In the genomic region with DNA sequence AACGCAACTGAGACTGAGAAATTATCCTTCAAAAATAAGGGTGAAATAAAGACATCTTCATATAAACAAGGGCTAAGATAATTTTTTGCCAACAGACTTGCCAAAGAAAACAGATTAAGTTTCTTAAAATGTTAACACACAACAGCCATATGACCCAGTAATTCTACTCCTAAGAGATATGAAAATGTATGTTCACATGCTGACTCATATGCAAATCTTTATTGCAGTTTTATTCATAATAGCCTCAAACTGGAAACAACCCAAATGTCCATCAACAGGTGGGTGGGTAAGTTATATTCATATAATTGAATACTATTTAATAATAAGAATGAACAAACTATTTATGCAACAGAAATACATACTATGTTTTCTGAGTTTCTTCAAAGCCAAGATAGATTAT, we compare ENCODE assay signal across 21 cellular contexts.
DNase-seq lines count a peak whose midpoint lies in the region; ATAC-seq and TF ChIP-seq lines count a peak whose summit lies in the region.
"Had no signal": no experiment of that assay in that cellular context is flagged by ENCODE, and none has a peak within 500 bp of the region (broad histone marks: within the 10 kb centered on the region; RNA-seq: fewer than 3 reads in every experiment).

No MANE protein-coding gene starts in this region.

- no peak overlapping the region for H3K27ac ChIP-seq in neuronal stem cell (replicated peaks; ENCODE audit: low read length)
- H3K27ac ChIP-seq: C4-2B, testis, vagina had no signal

- H3K4me3 Mint-ChIP-seq in natural killer cell treated with Interleukin-12 subunit alpha and Interleukin-12 subunit beta and Interleukin-15 and Interleukin-18, amount 100 ng/mL, for 72 hours, result peak overlapping the region; percentile 23
- H3K4me3 Mint-ChIP-seq in natural killer cell, result no peak overlapping the region
- H3K4me3 Mint-ChIP-seq: activated naive CD4-positive, alpha-beta T cell treated with anti-CD3 and anti-CD28 coated beads, Interleukin-2, amount 10 ng/mL, durations not matched to agents 7 days and 5 days had no signal

- H2BK5ac ChIP-seq in neuronal stem cell (ENCODE audit: low read length), result no peak overlapping the region

- intact Hi-C loops in natural killer cell (cut with micrococcal nuclease), result no loop called here

- H3K27me3 Mint-ChIP-seq in natural killer cell treated with Interleukin-12 subunit alpha and Interleukin-12 subunit beta and Interleukin-15 and Interleukin-18, amount 100 ng/mL, for 72 hours, result no peaks in the 10 kb centered on the region
- H3K27me3 Mint-ChIP-seq in natural killer cell (ENCODE audit: low read depth in 2 of 2), result no peaks in the 10 kb centered on the region
- H3K27me3 Mint-ChIP-seq: activated naive CD4-positive, alpha-beta T cell treated with anti-CD3 and anti-CD28 coated beads, Interleukin-2, amount 10 ng/mL, durations not matched to agents 7 days and 5 days had no signal

- no peak overlapping the region for H2AK5ac ChIP-seq in neuronal stem cell (ENCODE audit: low read depth, low read length)

- no peaks in the 10 kb centered on the region for H3K79me1 ChIP-seq in neuronal stem cell (ENCODE audit: low read depth, low read length)

- no peak overlapping the region for H3K23ac ChIP-seq in neuronal stem cell (ENCODE audit: low read depth, low read length, poor library complexity)

- no peak for DNase-seq in natural killer cell treated with Interleukin-12 subunit alpha and Interleukin-12 subunit beta and Interleukin-15 and Interleukin-18, amount 100 ng/mL, for 72 hours (ENCODE audit: low spot score)
- no peak for DNase-seq in natural killer cell
- DNase-seq in RKO (ENCODE audit: low spot score), result peak; percentile 8
- peak; percentile 26 for DNase-seq in epithelial cell of esophagus (ENCODE audit: low read depth)
- no peak for DNase-seq in SKM-1 treated with dmso at 0.1 percent for 144 hours (lab: John Stamatoyannopoulos, UW; ENCODE audit: unreplicated experiment)
- no peak for DNase-seq in neuronal stem cell (ENCODE audit: low spot score)
- DNase-seq: activated CD4-positive, alpha-beta T cell treated with anti-CD3 and anti-CD28 coated beads, Interleukin-2, amount 50 U/mL, for 1 hour; activated naive CD4-positive, alpha-beta T cell treated with anti-CD3 and anti-CD28 coated beads, Interleukin-2, amount 10 ng/mL, durations not matched to agents 7 days and 5 days; effector CD8-positive, alpha-beta T cell; glutamatergic neuron; KG1; kidney glomerular epithelial cell; NCI-H187 treated with DMSO at 0.1 percent for 48 hours; NCI-H748 treated with DMSO at 0.1 percent for 48 hours; OCI-M1; SHP77; testis had no signal

- H3K9me3 Mint-ChIP-seq in natural killer cell treated with Interleukin-12 subunit alpha and Interleukin-12 subunit beta and Interleukin-15 and Interleukin-18, amount 100 ng/mL, for 72 hours, result no peaks in the 10 kb centered on the region
- no peaks in the 10 kb centered on the region for H3K9me3 Mint-ChIP-seq in natural killer cell
- H3K9me3 Mint-ChIP-seq: activated naive CD4-positive, alpha-beta T cell treated with anti-CD3 and anti-CD28 coated beads, Interleukin-2, amount 10 ng/mL, durations not matched to agents 7 days and 5 days had no signal

- no peaks in the 10 kb centered on the region for H3K27me3 ChIP-seq in neuronal stem cell (ENCODE audit: control insufficient read depth in 3 of 3, insufficient read depth in 3 of 3, low read depth in 1 of 3, low read length in 3 of 3)
- H3K27me3 ChIP-seq: testis, vagina had no signal

- H2BK15ac ChIP-seq in neuronal stem cell (ENCODE audit: low read length), result no peak overlapping the region

- WGBS in neuronal stem cell (ENCODE audit: extremely low coverage in 2 of 2, insufficient read length in 2 of 2, insufficient replicate concordance in 1 of 2), 2 donors, result no CpG with 5 or more reads among the region's 1 CpG

- no peaks in the 10 kb centered on the region for H3K4me1 ChIP-seq in neuronal stem cell (ENCODE audit: control insufficient read depth in 2 of 2, insufficient read depth in 1 of 2, low read depth in 1 of 2, low read length in 2 of 2)
- H3K4me1 ChIP-seq: testis, vagina had no signal

- H2BK120ac ChIP-seq in neuronal stem cell (ENCODE audit: low read depth, low read length), result no peak overlapping the region

- TF ChIP-seq CTCF in natural killer cell (IDR thresholded peaks at IDR 0.05) (no peak), epithelial cell of esophagus (IDR thresholded peaks at IDR 0.05; ENCODE audit: insufficient read depth, low read depth, low read length, missing control alignments) (no peak)

- no peak overlapping the region for H2BK12ac ChIP-seq in neuronal stem cell (ENCODE audit: low read length)

- H3K36me3 Mint-ChIP-seq in natural killer cell treated with Interleukin-12 subunit alpha and Interleukin-12 subunit beta and Interleukin-15 and Interleukin-18, amount 100 ng/mL, for 72 hours, result peaks cover 10% of the 10 kb centered on the region
- H3K36me3 Mint-ChIP-seq in natural killer cell, result peaks cover 11% of the 10 kb centered on the region

- no peak overlapping the region for H3K4me2 ChIP-seq in neuronal stem cell (ENCODE audit: insufficient read depth, low read length, poor library complexity, severe bottlenecking)

- no peak overlapping the region for H3K9ac ChIP-seq in neuronal stem cell (ENCODE audit: low read depth, low read length, poor library complexity)

- peaks cover 0 to 78% of the 10 kb centered on the region in 2 donors for H3K36me3 ChIP-seq in neuronal stem cell (replicated peaks in 1 of 2; ENCODE audit: control insufficient read depth in 2 of 2, insufficient read depth in 2 of 2, low read length in 2 of 2)

- no peak overlapping the region for H3K4ac ChIP-seq in neuronal stem cell (ENCODE audit: low read length)

- H4K91ac ChIP-seq in neuronal stem cell (ENCODE audit: low read depth, low read length, poor library complexity), result no peak overlapping the region

- peaks cover 4 to 14% of the 10 kb centered on the region in 2 donors for H3K4me1 Mint-ChIP-seq in natural killer cell treated with Interleukin-12 subunit alpha and Interleukin-12 subunit beta and Interleukin-15 and Interleukin-18, amount 100 ng/mL, for 72 hours (ENCODE audit: low read depth in 2 of 2)
- H3K4me1 Mint-ChIP-seq in natural killer cell, result peaks cover 0 to 7% of the 10 kb centered on the region in 2 donors

- no peak overlapping the region for H2AFZ ChIP-seq in neuronal stem cell (ENCODE audit: low read length)

- H4K8ac ChIP-seq in neuronal stem cell (ENCODE audit: low read depth, low read length), result no peak overlapping the region

- no peak overlapping the region for H3K4me3 ChIP-seq in epithelial cell of esophagus (ENCODE audit: low read length)
- no peak overlapping the region for H3K4me3 ChIP-seq in neuronal stem cell (ENCODE audit: low read length in 2 of 2)
- H3K4me3 ChIP-seq: HAP-1, testis, vagina had no signal

- no peak overlapping the region for H3K18ac ChIP-seq in neuronal stem cell (ENCODE audit: low read length)

- peak in 1 of 2 donors; percentile 64 for ATAC-seq in natural killer cell treated with Interleukin-12 subunit alpha and Interleukin-12 subunit beta and Interleukin-15 and Interleukin-18, amount 100 ng/mL, for 72 hours
- ATAC-seq in natural killer cell (no peak), GM21529 (IDR thresholded peaks at IDR 0.05; ENCODE audit: unreplicated experiment) (no peak)

- H3K9me3 ChIP-seq in neuronal stem cell (replicated peaks in 1 of 2; ENCODE audit: control insufficient read depth in 2 of 2, insufficient read depth in 1 of 2, low read depth in 1 of 2, low read length in 2 of 2), result no peaks in the 10 kb centered on the region
- H3K9me3 ChIP-seq: HAP-1, testis, vagina had no signal

- H3K14ac ChIP-seq in neuronal stem cell (ENCODE audit: low read length), result no peak overlapping the region

- H3K27ac Mint-ChIP-seq in natural killer cell treated with Interleukin-12 subunit alpha and Interleukin-12 subunit beta and Interleukin-15 and Interleukin-18, amount 100 ng/mL, for 72 hours, result peak overlapping the region; percentile 58 to 62
- no peak overlapping the region for H3K27ac Mint-ChIP-seq in natural killer cell
- H3K27ac Mint-ChIP-seq: activated naive CD4-positive, alpha-beta T cell treated with anti-CD3 and anti-CD28 coated beads, Interleukin-2, amount 10 ng/mL, durations not matched to agents 7 days and 5 days had no signal

Comparison
In these comparisons a context has a peak if more than half of its experiments do, and no peak if none do; other contexts are left out.
1. H3K27ac Mint-ChIP-seq: peak in natural killer cell treated with Interleukin-12 subunit alpha and Interleukin-12 subunit beta and Interleukin-15 and Interleukin-18, amount 100 ng/mL, for 72 hours (2 of 2); none in natural killer cell (0 of 2).
2. DNase-seq: peak in RKO (single experiment) and epithelial cell of esophagus (single experiment); none in natural killer cell treated with Interleukin-12 subunit alpha and Interleukin-12 subunit beta and Interleukin-15 and Interleukin-18, amount 100 ng/mL, for 72 hours (single experiment), natural killer cell (single experiment), SKM-1 treated with dmso at 0.1 percent for 144 hours (single experiment) and neuronal stem cell (single experiment).